Comparison of ENCODE assay signal across 9 cellular contexts in the genomic region with DNA sequence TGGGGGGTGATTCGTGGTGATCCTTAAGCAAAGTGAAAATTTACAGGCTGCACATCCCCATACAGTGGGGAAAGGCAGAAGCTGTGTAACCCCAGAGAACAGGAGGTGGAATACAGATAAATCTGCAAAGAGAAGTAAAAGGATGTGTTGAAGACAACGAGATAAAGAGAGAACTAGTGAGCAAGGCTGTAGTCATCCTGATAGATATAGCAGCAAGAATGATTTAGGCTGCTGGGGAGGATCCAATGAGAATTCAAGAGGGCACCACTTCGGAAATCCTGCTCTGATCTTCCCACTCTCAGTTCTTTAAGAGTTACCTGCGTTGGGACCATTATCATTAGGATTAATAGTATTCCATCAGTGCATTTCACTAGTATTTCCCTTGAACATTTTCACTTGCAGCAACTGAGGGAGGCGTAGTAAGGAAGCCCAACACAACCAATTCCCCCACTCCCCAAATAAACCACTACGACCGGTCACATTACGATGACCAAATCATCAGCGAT. TPM values are rescaled to one million over a fixed set of nuclear protein-coding genes. Genes with fewer than 3 reads are reported as not detected.
A peak's percentile ranks its signal among the peaks of the same experiment; 100 is the strongest.
DNase-seq lines count a peak whose midpoint lies in the region; ATAC-seq and TF ChIP-seq lines count a peak whose summit lies in the region.
"Had no signal": no experiment of that assay in that cellular context is flagged by ENCODE, and none has a peak within 500 bp of the region (broad histone marks: within the 10 kb centered on the region; RNA-seq: fewer than 3 reads in every experiment).

TSS of gene BRINP3 (minus strand) at position 178 of the 506 bp plus-strand sequence.

- H3K27ac ChIP-seq in foreskin keratinocyte (no peak within 1 kb of the TSS), sigmoid colon (peak within 1 kb of the TSS in 1 of 4 donors; percentile 69)

- H3K36me3 ChIP-seq in sigmoid colon: no peaks in the 10 kb centered on the region

- ATAC-seq in GM21717 (IDR thresholded peaks at IDR 0.05; ENCODE audit: unreplicated experiment) (peak; percentile 10), SK-N-SH treated with all-trans-retinoic acid at 6 μM for 48 hours (peak; percentile 67), foreskin keratinocyte (peak; percentile 46), HG03108 (IDR thresholded peaks at IDR 0.05; ENCODE audit: unreplicated experiment) (no peak)
- no peak for ATAC-seq in natural killer cell treated with Interleukin-12 subunit alpha and Interleukin-12 subunit beta and Interleukin-15 and Interleukin-18, amount 100 ng/mL, for 72 hours
- ATAC-seq: activated CD8-positive, alpha-beta T cell treated with anti-CD3 and anti-CD28 coated beads, Interleukin-2, amount 10 ng/mL, durations not matched to agents 7 days and 5 days had no signal

- no peak within 1 kb of the TSS for H3K4me3 Mint-ChIP-seq in natural killer cell treated with Interleukin-12 subunit alpha and Interleukin-12 subunit beta and Interleukin-15 and Interleukin-18, amount 100 ng/mL, for 72 hours
- H3K4me3 Mint-ChIP-seq: activated CD8-positive, alpha-beta T cell treated with anti-CD3 and anti-CD28 coated beads, Interleukin-2, amount 10 ng/mL, durations not matched to agents 7 days and 5 days had no signal

- peaks cover 4% of the 10 kb centered on the region for H3K36me3 Mint-ChIP-seq in natural killer cell treated with Interleukin-12 subunit alpha and Interleukin-12 subunit beta and Interleukin-15 and Interleukin-18, amount 100 ng/mL, for 72 hours

- H3K27me3 Mint-ChIP-seq in natural killer cell treated with Interleukin-12 subunit alpha and Interleukin-12 subunit beta and Interleukin-15 and Interleukin-18, amount 100 ng/mL, for 72 hours: no peaks in the 10 kb centered on the region

- no peaks in the 10 kb centered on the region for H3K9me3 ChIP-seq in sigmoid colon

- no peak for DNase-seq in foreskin keratinocyte
- DNase-seq in sigmoid colon: no peak
- DNase-seq in GM13977 (ENCODE audit: low spot score): no peak
- DNase-seq in hepatic stellate cell (ENCODE audit: low spot score): no peak
- no peak for DNase-seq in natural killer cell treated with Interleukin-12 subunit alpha and Interleukin-12 subunit beta and Interleukin-15 and Interleukin-18, amount 100 ng/mL, for 72 hours (ENCODE audit: low spot score)
- DNase-seq: activated CD8-positive, alpha-beta T cell treated with anti-CD3 and anti-CD28 coated beads, Interleukin-2, amount 10 ng/mL, durations not matched to agents 7 days and 5 days had no signal

- no peaks in the 10 kb centered on the region for H3K9me3 Mint-ChIP-seq in natural killer cell treated with Interleukin-12 subunit alpha and Interleukin-12 subunit beta and Interleukin-15 and Interleukin-18, amount 100 ng/mL, for 72 hours

- H3K4me3 ChIP-seq in sigmoid colon: peak within 1 kb of the TSS in 3 of 4 donors; percentile 38 to 45 (median 40)

- intact Hi-C loops in sigmoid colon (cut with DNase I): no loop called here

- H3K27me3 ChIP-seq in foreskin keratinocyte (peaks cover 54% of the 10 kb centered on the region), sigmoid colon (peaks cover 3 to 58% (median 7%) of the 10 kb centered on the region in 3 donors)

- in situ Hi-C loops in GM13977 (cut with MboI; ENCODE audit: low pct_unique_long_range_greater_than_20kb, low sequenced_read_pairs, unreplicated experiment): no loop called here

- no peaks in the 10 kb centered on the region for H3K4me1 Mint-ChIP-seq in natural killer cell treated with Interleukin-12 subunit alpha and Interleukin-12 subunit beta and Interleukin-15 and Interleukin-18, amount 100 ng/mL, for 72 hours (ENCODE audit: low read depth in 2 of 2)

- TF ChIP-seq CTCF in foreskin keratinocyte (conservative IDR thresholded peaks at IDR 0.05) (no peak), sigmoid colon (IDR thresholded peaks at IDR 0.05) (no peak), GM13977 (IDR thresholded peaks at IDR 0.05; ENCODE audit: extremely low read depth, insufficient read depth, missing control alignments) (no peak)

- no peak for TF ChIP-seq POLR2A in sigmoid colon (IDR thresholded peaks at IDR 0.05)

- WGBS in sigmoid colon, 2 donors: 1 to 4% methylated on average over 9 of the region's 9 CpGs

- no peak within 1 kb of the TSS for H3K27ac Mint-ChIP-seq in natural killer cell treated with Interleukin-12 subunit alpha and Interleukin-12 subunit beta and Interleukin-15 and Interleukin-18, amount 100 ng/mL, for 72 hours
- H3K27ac Mint-ChIP-seq: activated CD8-positive, alpha-beta T cell treated with anti-CD3 and anti-CD28 coated beads, Interleukin-2, amount 10 ng/mL, durations not matched to agents 7 days and 5 days had no signal

- no peak for TF ChIP-seq EP300 in sigmoid colon (IDR thresholded peaks at IDR 0.05)

- H3K4me1 ChIP-seq in foreskin keratinocyte (no peaks in the 10 kb centered on the region), sigmoid colon (peaks cover 0 to 26% (median 22%) of the 10 kb centered on the region in 4 donors)

TF ChIP-seq in SK-N-SH treated with all-trans-retinoic acid at 6 μM for 48 hours, 23 proteins besides CTCF, POLR2A, EP300 and RAD21 (continues in another document):
- TF ChIP-seq, protein P1, sequence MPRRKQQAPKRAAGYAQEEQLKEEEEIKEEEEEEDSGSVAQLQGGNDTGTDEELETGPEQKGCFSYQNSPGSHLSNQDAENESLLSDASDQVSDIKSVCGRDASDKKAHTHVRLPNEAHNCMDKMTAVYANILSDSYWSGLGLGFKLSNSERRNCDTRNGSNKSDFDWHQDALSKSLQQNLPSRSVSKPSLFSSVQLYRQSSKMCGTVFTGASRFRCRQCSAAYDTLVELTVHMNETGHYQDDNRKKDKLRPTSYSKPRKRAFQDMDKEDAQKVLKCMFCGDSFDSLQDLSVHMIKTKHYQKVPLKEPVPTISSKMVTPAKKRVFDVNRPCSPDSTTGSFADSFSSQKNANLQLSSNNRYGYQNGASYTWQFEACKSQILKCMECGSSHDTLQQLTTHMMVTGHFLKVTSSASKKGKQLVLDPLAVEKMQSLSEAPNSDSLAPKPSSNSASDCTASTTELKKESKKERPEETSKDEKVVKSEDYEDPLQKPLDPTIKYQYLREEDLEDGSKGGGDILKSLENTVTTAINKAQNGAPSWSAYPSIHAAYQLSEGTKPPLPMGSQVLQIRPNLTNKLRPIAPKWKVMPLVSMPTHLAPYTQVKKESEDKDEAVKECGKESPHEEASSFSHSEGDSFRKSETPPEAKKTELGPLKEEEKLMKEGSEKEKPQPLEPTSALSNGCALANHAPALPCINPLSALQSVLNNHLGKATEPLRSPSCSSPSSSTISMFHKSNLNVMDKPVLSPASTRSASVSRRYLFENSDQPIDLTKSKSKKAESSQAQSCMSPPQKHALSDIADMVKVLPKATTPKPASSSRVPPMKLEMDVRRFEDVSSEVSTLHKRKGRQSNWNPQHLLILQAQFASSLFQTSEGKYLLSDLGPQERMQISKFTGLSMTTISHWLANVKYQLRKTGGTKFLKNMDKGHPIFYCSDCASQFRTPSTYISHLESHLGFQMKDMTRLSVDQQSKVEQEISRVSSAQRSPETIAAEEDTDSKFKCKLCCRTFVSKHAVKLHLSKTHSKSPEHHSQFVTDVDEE (CRISPR knock-in tag; IDR thresholded peaks at IDR 0.05): no peak
- TF ChIP-seq ARNTL (CRISPR knock-in tag; IDR thresholded peaks at IDR 0.05; ENCODE audit: borderline replicate concordance, low read depth) (no peak), ESRRG (CRISPR knock-in tag; IDR thresholded peaks at IDR 0.05) (no peak), RARB (CRISPR knock-in tag; IDR thresholded peaks at IDR 0.05) (no peak), GLIS3 (CRISPR knock-in tag; IDR thresholded peaks at IDR 0.05) (no peak), ZNF565 (CRISPR knock-in tag; conservative IDR thresholded peaks at IDR 0.05; ENCODE audit: low read depth) (no peak), ZC3H10 (CRISPR knock-in tag; IDR thresholded peaks at IDR 0.05) (no peak), ZFP3 (CRISPR knock-in tag; IDR thresholded peaks at IDR 0.05) (no peak), BACH2 (CRISPR knock-in tag; IDR thresholded peaks at IDR 0.05; ENCODE audit: borderline replicate concordance) (no peak), CSDC2 (CRISPR knock-in tag; IDR thresholded peaks at IDR 0.05) (no peak), TOX (CRISPR knock-in tag; IDR thresholded peaks at IDR 0.05; ENCODE audit: borderline replicate concordance) (no peak), OSR1 (CRISPR knock-in tag; IDR thresholded peaks at IDR 0.05) (no peak), CSRNP3 (CRISPR knock-in tag; IDR thresholded peaks at IDR 0.05) (no peak), SNAI2 (CRISPR knock-in tag; IDR thresholded peaks at IDR 0.05) (no peak)
- TF ChIP-seq, protein P2, sequence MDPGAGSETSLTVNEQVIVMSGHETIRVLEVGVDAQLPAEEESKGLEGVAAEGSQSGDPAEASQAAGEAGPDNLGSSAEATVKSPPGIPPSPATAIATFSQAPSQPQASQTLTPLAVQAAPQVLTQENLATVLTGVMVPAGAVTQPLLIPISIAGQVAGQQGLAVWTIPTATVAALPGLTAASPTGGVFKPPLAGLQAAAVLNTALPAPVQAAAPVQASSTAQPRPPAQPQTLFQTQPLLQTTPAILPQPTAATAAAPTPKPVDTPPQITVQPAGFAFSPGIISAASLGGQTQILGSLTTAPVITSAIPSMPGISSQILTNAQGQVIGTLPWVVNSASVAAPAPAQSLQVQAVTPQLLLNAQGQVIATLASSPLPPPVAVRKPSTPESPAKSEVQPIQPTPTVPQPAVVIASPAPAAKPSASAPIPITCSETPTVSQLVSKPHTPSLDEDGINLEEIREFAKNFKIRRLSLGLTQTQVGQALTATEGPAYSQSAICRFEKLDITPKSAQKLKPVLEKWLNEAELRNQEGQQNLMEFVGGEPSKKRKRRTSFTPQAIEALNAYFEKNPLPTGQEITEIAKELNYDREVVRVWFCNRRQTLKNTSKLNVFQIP (CRISPR knock-in tag; IDR thresholded peaks at IDR 0.05; ENCODE audit: borderline replicate concordance, low read depth): no peak

RNA-seq across cellular contexts. Expression of gene BRINP3, which starts in this region (rescaled TPM):
- not detected in 2 replicates for total RNA-seq in foreskin keratinocyte
- not detected in 2 replicates for polyA plus RNA-seq in foreskin keratinocyte
- 1 to 10 TPM in 1 of 4 donors, under 1 TPM in 2, not detected in 1; 0.16 to 2.2 (median 0.36) TPM for total RNA-seq in sigmoid colon
- polyA plus RNA-seq in sigmoid colon: 1 to 10 TPM; 2.4 to 3.7 (median 3.2) TPM
- not detected for total RNA-seq in natural killer cell treated with Interleukin-12 subunit alpha and Interleukin-12 subunit beta and Interleukin-15 and Interleukin-18, amount 100 ng/mL, for 72 hours
- total RNA-seq: activated CD8-positive, alpha-beta T cell treated with anti-CD3 and anti-CD28 coated beads, Interleukin-2, amount 10 ng/mL, durations not matched to agents 7 days and 5 days had no signal

Comparison
In these comparisons a context has a peak if more than half of its experiments do, and no peak if none do; other contexts are left out.
1. Peak in ATAC-seq in foreskin keratinocyte; RNA of the gene not detected or under 1 TPM.
2. ATAC-seq: peak in GM21717 (single experiment) and SK-N-SH treated with all-trans-retinoic acid at 6 μM for 48 hours (single experiment); none in HG03108 (single experiment) and natural killer cell treated with Interleukin-12 subunit alpha and Interleukin-12 subunit beta and Interleukin-15 and Interleukin-18, amount 100 ng/mL, for 72 hours (0 of 2).